Comparison of ENCODE assay signal across 34 cellular contexts in the genomic region with DNA sequence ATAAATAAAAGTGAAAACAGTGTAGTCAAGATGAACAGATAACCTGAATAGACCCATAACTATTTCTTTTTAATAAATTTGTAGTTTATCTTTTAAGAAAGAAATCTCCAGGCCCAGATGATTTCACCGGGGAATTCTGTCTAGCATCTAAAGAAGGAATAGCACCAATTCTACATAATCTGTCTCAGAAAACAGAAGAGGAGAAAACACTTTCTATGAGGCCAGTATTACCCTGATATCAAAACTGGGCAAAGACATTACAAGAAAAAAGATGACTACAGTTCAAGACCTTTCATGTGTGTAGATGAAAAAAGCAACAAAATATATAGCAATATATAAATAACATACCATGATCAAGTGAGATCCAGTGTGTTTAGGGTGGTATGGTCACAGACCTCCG. TPM values are rescaled to one million over a fixed set of nuclear protein-coding genes. Genes with fewer than 3 reads are reported as not detected.
DNase-seq lines count a peak whose midpoint lies in the region; ATAC-seq and TF ChIP-seq lines count a peak whose summit lies in the region.
"Had no signal": no experiment of that assay in that cellular context is flagged by ENCODE, and none has a peak within 500 bp of the region (broad histone marks: within the 10 kb centered on the region; RNA-seq: fewer than 3 reads in every experiment).

No MANE protein-coding gene starts in this region.

- ATAC-seq in GM18861 (IDR thresholded peaks at IDR 0.05; ENCODE audit: unreplicated experiment) = no peak
- ATAC-seq: A549; CD8-positive, alpha-beta T cell had no signal

- POLR2A ChIA-PET in HEK293 (lab: Yijun Ruan, JAX) = no interaction called here

- H3K27me3 ChIP-seq in dorsolateral prefrontal cortex = no peaks in the 10 kb centered on the region
- H3K27me3 ChIP-seq in testis = no peaks in the 10 kb centered on the region
- H3K27me3 ChIP-seq: BLaER1; BLaER1 treated with 17β-estradiol and CSF1 and Interleukin-3, amounts not matched to agents 10 nM and 100 nM had no signal

- WGBS in testis, 2 donors = 91 to 98% methylated on average over 2 of the region's 2 CpGs

- DNase-seq in dorsolateral prefrontal cortex (no peak), testis (no peak), activated gamma-delta T cell treated with Interleukin-2 at 50 U/mL for 16 hours (no peak)
- DNase-seq in activated naive CD4-positive, alpha-beta T cell (lab: John Stamatoyannopoulos, UW) = no peak
- DNase-seq: 8988T; ACHN; AML-193; BE2C; C1 segment of cervical spinal cord; Caco-2; Calu3; CD4-positive, alpha-beta memory T cell; CD4-positive, alpha-beta T cell; CD4-positive, CD25-positive, alpha-beta regulatory T cell; CD8-positive, alpha-beta memory T cell; CD8-positive, alpha-beta T cell; COR-L47; DMS 273 treated with DMSO at 0.1 percent for 48 hours; DMS153; DMS53; DMS79; DMS79 treated with DMSO at 0.1 percent for 48 hours; DND-41; EL had no signal

- no peak overlapping the region for H3K27ac ChIP-seq in HEK293 (ENCODE audit: extremely low read depth, low read depth, low read length)
- peak overlapping the region in 34 of 59 donors; percentile 49 to 96 (median 87) for H3K27ac ChIP-seq in dorsolateral prefrontal cortex
- H3K27ac ChIP-seq in testis = peak overlapping the region; percentile 12 to 16
- H3K27ac ChIP-seq: 22Rv1; A549; BLaER1; BLaER1 treated with 17β-estradiol and CSF1 and Interleukin-3, amounts not matched to agents 10 nM and 100 nM; C4-2B had no signal

- H3K36me3 ChIP-seq in HEK293 (ENCODE audit: control insufficient read depth in 2 of 2, insufficient read depth in 1 of 2, low read length in 2 of 2) (no peaks in the 10 kb centered on the region), testis (ENCODE audit: low read depth, missing control alignments) (no peaks in the 10 kb centered on the region)
- H3K36me3 ChIP-seq: BE2C; BLaER1; BLaER1 treated with 17β-estradiol and CSF1 and Interleukin-3, amounts not matched to agents 10 nM and 100 nM had no signal

- no peak for TF ChIP-seq POLR2A in testis (IDR thresholded peaks at IDR 0.05)

- H3K4me1 ChIP-seq in HEK293 (ENCODE audit: control insufficient read depth, insufficient read depth, low read length) (peaks cover 7% of the 10 kb centered on the region; the same call in 1 of the 2 replicates), testis (peaks cover 12% of the 10 kb centered on the region)
- H3K4me1 ChIP-seq: BE2C, BLaER1 had no signal

- H3K9me3 ChIP-seq in HEK293 (ENCODE audit: control insufficient read depth, insufficient read depth, low read depth, low read length) (no peaks in the 10 kb centered on the region), testis (no peaks in the 10 kb centered on the region)
- H3K9me3 ChIP-seq: A549, BE2C, Caco-2 had no signal

- TF ChIP-seq CTCF in HEK293 (tag by site-specific recombination; IDR thresholded peaks at IDR 0.05) (no peak), dorsolateral prefrontal cortex (IDR thresholded peaks at IDR 0.05 in 54 of 56, conservative IDR thresholded peaks at IDR 0.05 in 2 of 56; ENCODE audit: low read depth in 1 of 56, partially characterized antibody in 56 of 56) (no peak), testis (IDR thresholded peaks at IDR 0.05) (no peak)

- intact Hi-C loops in dorsolateral prefrontal cortex (cut with DNase I) = no loop called here
- intact Hi-C loops in testis (cut with DNase I; ENCODE audit: low total_unique reads) = no loop called here

- CTCF ChIA-PET in HEK293 (lab: Yijun Ruan, JAX) = interaction anchor here (0.7 to 1.6 kb wide), 2 partner anchors 28 to 951 kb away, joined by 3 read pairs; no protein-coding TSS in a partner anchor

- no peak overlapping the region for H3K4me3 ChIP-seq in HEK293 (ENCODE audit: low read depth, low read length)
- H3K4me3 ChIP-seq in dorsolateral prefrontal cortex = no peak overlapping the region
- H3K4me3 ChIP-seq in testis = no peak overlapping the region
- H3K4me3 ChIP-seq: A549; BLaER1; BLaER1 treated with 17β-estradiol and CSF1 and Interleukin-3, amounts not matched to agents 10 nM and 100 nM had no signal

TF ChIP-seq in HEK293, 187 proteins besides CTCF, POLR2A, EP300 and RAD21:
- TF ChIP-seq BCL6B (tag by site-specific recombination; IDR thresholded peaks at IDR 0.05) (no peak), ZNF133 (tag by site-specific recombination; IDR thresholded peaks at IDR 0.05) (peak; percentile 90), ZNF324 (tag by site-specific recombination; IDR thresholded peaks at IDR 0.05) (no peak), ZNF664 (tag by site-specific recombination; IDR thresholded peaks at IDR 0.05) (no peak)
- TF ChIP-seq, protein P1, sequence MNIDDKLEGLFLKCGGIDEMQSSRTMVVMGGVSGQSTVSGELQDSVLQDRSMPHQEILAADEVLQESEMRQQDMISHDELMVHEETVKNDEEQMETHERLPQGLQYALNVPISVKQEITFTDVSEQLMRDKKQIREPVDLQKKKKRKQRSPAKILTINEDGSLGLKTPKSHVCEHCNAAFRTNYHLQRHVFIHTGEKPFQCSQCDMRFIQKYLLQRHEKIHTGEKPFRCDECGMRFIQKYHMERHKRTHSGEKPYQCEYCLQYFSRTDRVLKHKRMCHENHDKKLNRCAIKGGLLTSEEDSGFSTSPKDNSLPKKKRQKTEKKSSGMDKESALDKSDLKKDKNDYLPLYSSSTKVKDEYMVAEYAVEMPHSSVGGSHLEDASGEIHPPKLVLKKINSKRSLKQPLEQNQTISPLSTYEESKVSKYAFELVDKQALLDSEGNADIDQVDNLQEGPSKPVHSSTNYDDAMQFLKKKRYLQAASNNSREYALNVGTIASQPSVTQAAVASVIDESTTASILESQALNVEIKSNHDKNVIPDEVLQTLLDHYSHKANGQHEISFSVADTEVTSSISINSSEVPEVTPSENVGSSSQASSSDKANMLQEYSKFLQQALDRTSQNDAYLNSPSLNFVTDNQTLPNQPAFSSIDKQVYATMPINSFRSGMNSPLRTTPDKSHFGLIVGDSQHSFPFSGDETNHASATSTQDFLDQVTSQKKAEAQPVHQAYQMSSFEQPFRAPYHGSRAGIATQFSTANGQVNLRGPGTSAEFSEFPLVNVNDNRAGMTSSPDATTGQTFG (tag by site-specific recombination; IDR thresholded peaks at IDR 0.05; ENCODE audit: borderline replicate concordance) = no peak

RNA-seq across cellular contexts. Expression of gene TTC23L, which starts 31.4 kb away (rescaled TPM):
- total RNA-seq in dorsolateral prefrontal cortex (1 to 10 TPM in 118 of 120 experiments, under 1 TPM in 2; 0.35 to 6.4 (median 2.7) TPM), testis (10 to 100 TPM; 16.9 to 28.2 TPM)
- polyA plus RNA-seq in testis (ENCODE audit: insufficient read depth, low read depth, low replicate concordance) = 60.6 TPM
- total RNA-seq: A172; CD4-positive, CD25-positive, alpha-beta regulatory T cell; CD8-positive, alpha-beta T cell had no signal
- polyA plus RNA-seq: BJ; CD14-positive monocyte; CD4-positive, alpha-beta memory T cell; CD4-positive, CD25-positive, alpha-beta regulatory T cell; CD8-positive, alpha-beta memory T cell had no signal

RNA-seq across cellular contexts. Expression of gene RAD1, which starts 44.9 kb away (rescaled TPM):
- 10 to 100 TPM; 11.2 to 31.2 (median 21.8) TPM for total RNA-seq in dorsolateral prefrontal cortex
- total RNA-seq in testis = 10 to 100 TPM; 45.5 to 45.7 TPM
- 41.4 TPM for polyA plus RNA-seq in testis (ENCODE audit: insufficient read depth, low read depth, low replicate concordance)

RNA-seq across cellular contexts. Expression of gene BRIX1, which starts 45.1 kb away (rescaled TPM):
- total RNA-seq in dorsolateral prefrontal cortex = 10 to 100 TPM in 119 of 120 experiments, 1 to 10 TPM in 1; 9.9 to 27.7 (median 18.0) TPM
- 10 to 100 TPM; 23.2 to 25.0 TPM for total RNA-seq in testis
- polyA plus RNA-seq in testis (ENCODE audit: insufficient read depth, low read depth, low replicate concordance) = 18.4 TPM

RNA-seq across cellular contexts. Expression of gene DNAJC21, which starts 59.0 kb away (rescaled TPM):
- total RNA-seq in dorsolateral prefrontal cortex (10 to 100 TPM; 26.8 to 56.6 (median 37.3) TPM), testis (10 to 100 TPM; 58.3 to 75.4 TPM)
- polyA plus RNA-seq in testis (ENCODE audit: insufficient read depth, low read depth, low replicate concordance) = 63.0 TPM
